11 cellular contexts compared by ENCODE assay signal in the genomic region with DNA sequence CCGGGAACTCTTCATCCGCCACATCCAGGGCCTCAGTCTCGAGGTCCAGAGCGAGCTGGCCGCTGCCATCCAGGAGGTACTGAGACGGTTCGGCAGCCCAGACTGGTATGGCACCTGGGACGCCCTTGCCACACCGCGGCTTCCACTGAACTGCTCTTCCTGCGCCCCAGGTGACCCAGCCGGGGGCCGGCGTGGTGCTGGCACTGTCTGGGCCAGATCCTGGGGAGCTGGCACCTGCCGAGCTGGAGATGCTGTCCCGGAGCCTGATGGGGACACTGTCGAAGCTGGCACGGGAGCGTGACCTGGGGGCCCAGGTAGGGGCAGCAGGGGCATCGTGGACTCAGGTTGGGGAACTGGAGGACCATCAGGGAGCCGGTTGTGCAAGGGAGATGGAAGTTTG. TPM values are rescaled to one million over a fixed set of nuclear protein-coding genes. Genes with fewer than 3 reads are reported as not detected.
DNase-seq lines count a peak whose midpoint lies in the region; ATAC-seq, FAIRE-seq and TF ChIP-seq lines count a peak whose summit lies in the region.
"Had no signal": no experiment of that assay in that cellular context is flagged by ENCODE, and none has a peak within 500 bp of the region (broad histone marks: within the 10 kb centered on the region; RNA-seq: fewer than 3 reads in every experiment).

No MANE protein-coding gene starts in this region.

- 90% methylated on average over 12 of the region's 21 CpGs for WGBS in K562 (ENCODE audit: insufficient coverage, low coverage, missing lambda C conversion rate)

- no peak for TF ChIP-seq EP300 in K562 (IDR thresholded peaks at IDR 0.05; ENCODE audit: low read length)

- H3K27ac ChIP-seq in CD8-positive, alpha-beta T cell (ENCODE audit: low read depth, low read length) = no peak overlapping the region
- no peak overlapping the region for H3K27ac ChIP-seq in K562 (ENCODE audit: extremely low read depth, low read depth, low read length)
- H3K27ac ChIP-seq in naive thymus-derived CD4-positive, alpha-beta T cell (ENCODE audit: low read depth, low read length) = peak overlapping the region; percentile 89

- no peaks in the 10 kb centered on the region for H3K79me2 ChIP-seq in K562 (ENCODE audit: control insufficient read depth, insufficient read depth, low read length)

- no peak for DNase-seq in CD8-positive, alpha-beta T cell
- DNase-seq in K562 (ENCODE audit: extremely low read depth in 1 of 4, low spot score in 3 of 4) = no peak
- no peak for DNase-seq in naive thymus-derived CD4-positive, alpha-beta T cell
- DNase-seq in stimulated activated CD4-positive, alpha-beta T cell treated with anti-CD3 and anti-CD28 coated beads, Interleukin-4, amount 100 ng/mL, for 4 hours = no peak
- DNase-seq in GM10266 (ENCODE audit: extremely low spot score) = no peak
- DNase-seq in DMS53 treated with DMSO at 0.1 percent for 48 hours (lab: John Stamatoyannopoulos, UW; ENCODE audit: unreplicated experiment) = no peak
- DNase-seq: NCI-H226, RPMI8226 had no signal

- TF ChIP-seq POLR2A in K562 (conservative IDR thresholded peaks at IDR 0.05) = no peak

- H3K36me3 ChIP-seq in CD8-positive, alpha-beta T cell (ENCODE audit: insufficient read depth, low read length) = peaks cover 7% of the 10 kb centered on the region
- H3K36me3 ChIP-seq in K562 (ENCODE audit: control insufficient read depth, insufficient read depth, low read length) = no peaks in the 10 kb centered on the region
- peaks cover 0 to 30% (median 12%) of the 10 kb centered on the region in 3 experiments for H3K36me3 ChIP-seq in naive thymus-derived CD4-positive, alpha-beta T cell (ENCODE audit: control insufficient read depth in 2 of 3, insufficient read depth in 3 of 3, low read length in 3 of 3)
- H3K36me3 ChIP-seq: vagina had no signal

- peak overlapping the region; percentile 75; the same call in 1 of the 2 replicates for H3K4me2 ChIP-seq in K562 (ENCODE audit: insufficient read depth, low read length)

- intact Hi-C loops in CD8-positive, alpha-beta T cell (cut with DNase I, micrococcal nuclease) = no loop called here
- intact Hi-C loops in K562 (cut with micrococcal nuclease) = no loop called here
- intact Hi-C loops in naive thymus-derived CD4-positive, alpha-beta T cell (cut with micrococcal nuclease) = loop anchor here in 1 of 2 donors (2.0 kb wide), 1 partner anchor 71 kb away; no protein-coding TSS in a partner anchor

- no peak for ATAC-seq in CD8-positive, alpha-beta T cell
- no peak for ATAC-seq in K562
- ATAC-seq in naive thymus-derived CD4-positive, alpha-beta T cell = no peak
- no peak for ATAC-seq in HG03457 (IDR thresholded peaks at IDR 0.05; ENCODE audit: unreplicated experiment)

- no peaks in the 10 kb centered on the region for H3K9me1 ChIP-seq in K562 (ENCODE audit: control insufficient read depth, insufficient read depth, low read length)

- peaks cover 43% of the 10 kb centered on the region for H3K36me3 Mint-ChIP-seq in CD8-positive, alpha-beta T cell
- H3K36me3 Mint-ChIP-seq in IgD-negative memory B cell = peaks cover 3% of the 10 kb centered on the region
- peaks cover 0 to 16% (median 13%) of the 10 kb centered on the region in 5 donors for H3K36me3 Mint-ChIP-seq in naive thymus-derived CD4-positive, alpha-beta T cell

- no peak overlapping the region for H2AFZ ChIP-seq in K562 (ENCODE audit: low read depth, low read length)

- POLR2A ChIA-PET in CD8-positive, alpha-beta T cell (lab: Charles Lee) = interaction anchor here (0.7 to 2.8 kb wide), 3 partner anchors 24 to 135 kb away, joined by 3 to 24 read pairs (median 19); partner anchors contain the start of genes PRDX5 and TRMT112
- POLR2A ChIA-PET in K562 (lab: Yijun Ruan, JAX) = interaction anchor here (0.6 to 2.6 kb wide), 12 partner anchors 9 to 213 kb away, joined by 3 to 20 read pairs (median 4); partner anchors contain the start of genes PRDX5 and TRMT112
- POLR2A ChIA-PET in naive thymus-derived CD4-positive, alpha-beta T cell (lab: Charles Lee) = interaction anchor here (1.0 to 3.6 kb wide), 3 partner anchors 23 to 135 kb away, joined by 3 to 38 read pairs (median 12); partner anchors contain the start of genes FERMT3, PRDX5 and TRMT112

- no peaks in the 10 kb centered on the region for H3K27me3 Mint-ChIP-seq in CD8-positive, alpha-beta T cell (ENCODE audit: low read depth)
- no peaks in the 10 kb centered on the region for H3K27me3 Mint-ChIP-seq in IgD-negative memory B cell
- peaks cover 0 to 2% (median 0%) of the 10 kb centered on the region in 5 donors for H3K27me3 Mint-ChIP-seq in naive thymus-derived CD4-positive, alpha-beta T cell

- H3K4me3 Mint-ChIP-seq in CD8-positive, alpha-beta T cell = peak overlapping the region; percentile 84
- H3K4me3 Mint-ChIP-seq in IgD-negative memory B cell = peak overlapping the region; percentile 22 to 96 (median 86)
- H3K4me3 Mint-ChIP-seq in naive thymus-derived CD4-positive, alpha-beta T cell = peak overlapping the region; percentile 81 to 91 (median 88)

- no peaks in the 10 kb centered on the region for H3K9me3 ChIP-seq in CD8-positive, alpha-beta T cell (ENCODE audit: low read length)
- H3K9me3 ChIP-seq in K562 (replicated peaks; ENCODE audit: control insufficient read depth, insufficient read depth, low read depth, low read length) = no peaks in the 10 kb centered on the region
- no peaks in the 10 kb centered on the region for H3K9me3 ChIP-seq in naive thymus-derived CD4-positive, alpha-beta T cell (ENCODE audit: control insufficient read depth in 2 of 3, low read length in 3 of 3)
- H3K9me3 ChIP-seq: vagina had no signal

- H3K27me3 ChIP-seq in CD8-positive, alpha-beta T cell (ENCODE audit: insufficient read depth, low read length) = no peaks in the 10 kb centered on the region
- no peaks in the 10 kb centered on the region for H3K27me3 ChIP-seq in K562 (ENCODE audit: control insufficient read depth in 2 of 2, insufficient read depth in 2 of 2, low read length in 2 of 2)
- H3K27me3 ChIP-seq in naive thymus-derived CD4-positive, alpha-beta T cell (ENCODE audit: control insufficient read depth in 2 of 2, insufficient read depth in 2 of 2, low read length in 2 of 2) = no peaks in the 10 kb centered on the region
- H3K27me3 ChIP-seq: vagina had no signal

- H3K4me3 ChIP-seq in CD8-positive, alpha-beta T cell (ENCODE audit: low read depth, low read length) = no peak overlapping the region
- H3K4me3 ChIP-seq in K562 = no peak overlapping the region
- peak overlapping the region; percentile 73 for H3K4me3 ChIP-seq in naive thymus-derived CD4-positive, alpha-beta T cell (ENCODE audit: low read length)

- no peak for TF ChIP-seq CTCF in CD8-positive, alpha-beta T cell (IDR thresholded peaks at IDR 0.05)
- no peak for TF ChIP-seq CTCF in K562 (IDR thresholded peaks at IDR 0.05 in 2 of 3, conservative IDR thresholded peaks at IDR 0.05 in 1 of 3; ENCODE audit: insufficient read depth in 2 of 3, low read depth in 1 of 3, low read length in 3 of 3)
- TF ChIP-seq CTCF in GM10266 (IDR thresholded peaks at IDR 0.05; ENCODE audit: control insufficient read depth, insufficient read depth, low read depth, missing control alignments) = no peak

- peak overlapping the region in 1 of 2 experiments; percentile 84; a peak in 2 of 4 replicates for H3K9ac ChIP-seq in K562 (ENCODE audit: insufficient read depth in 1 of 2, low read depth in 2 of 2, low read length in 2 of 2)

- no peak for TF ChIP-seq RAD21 in K562 (CRISPR knock-in tag; conservative IDR thresholded peaks at IDR 0.05 in 1 of 2, IDR thresholded peaks at IDR 0.05 in 1 of 2)

- H4K20me1 ChIP-seq in K562 (replicated peaks; ENCODE audit: control insufficient read depth, insufficient read depth, low read length) = no peaks in the 10 kb centered on the region; the same call in 1 of the 2 replicates

- no peaks in the 10 kb centered on the region for H3K9me3 Mint-ChIP-seq in CD8-positive, alpha-beta T cell
- no peaks in the 10 kb centered on the region for H3K9me3 Mint-ChIP-seq in IgD-negative memory B cell
- no peaks in the 10 kb centered on the region for H3K9me3 Mint-ChIP-seq in naive thymus-derived CD4-positive, alpha-beta T cell

- CTCF ChIA-PET in CD8-positive, alpha-beta T cell (lab: Charles Lee) = interaction anchor here (1.0 to 1.9 kb wide), 6 partner anchors 10 to 108 kb away, joined by 3 to 6 read pairs (median 4); partner anchors contain the start of gene PRDX5
- CTCF ChIA-PET in K562 (lab: Yijun Ruan, JAX; ENCODE audit: low intra/inter-chr PET ratio) = no interaction called here
- CTCF ChIA-PET in naive thymus-derived CD4-positive, alpha-beta T cell (lab: Charles Lee) = interaction anchor here (1.3 kb wide), 1 partner anchor 23 kb away, joined by 5 read pairs; the partner anchor contains the start of genes PRDX5 and TRMT112

- peaks cover 41% of the 10 kb centered on the region for H3K4me1 Mint-ChIP-seq in CD8-positive, alpha-beta T cell (ENCODE audit: low read depth)
- peaks cover 17 to 29% (median 23%) of the 10 kb centered on the region in 3 donors for H3K4me1 Mint-ChIP-seq in IgD-negative memory B cell
- peaks cover 23 to 49% (median 30%) of the 10 kb centered on the region in 7 donors for H3K4me1 Mint-ChIP-seq in naive thymus-derived CD4-positive, alpha-beta T cell

- peaks cover 34% of the 10 kb centered on the region for H3K4me1 ChIP-seq in CD8-positive, alpha-beta T cell (ENCODE audit: insufficient read depth, low read length)
- H3K4me1 ChIP-seq in K562 (replicated peaks in 1 of 2; ENCODE audit: control insufficient read depth in 2 of 2, insufficient read depth in 2 of 2, low read length in 2 of 2) = peaks cover 26 to 59% of the 10 kb centered on the region in 2 experiments; a peak in 4 of 5 replicates
- H3K4me1 ChIP-seq in naive thymus-derived CD4-positive, alpha-beta T cell (ENCODE audit: control insufficient read depth in 2 of 2, insufficient read depth in 2 of 2, low read length in 2 of 2) = peaks cover 29 to 30% of the 10 kb centered on the region in 2 donors

- no peak for FAIRE-seq in K562 (lab: Jason Lieb, UNC)

- H3K27ac Mint-ChIP-seq in CD8-positive, alpha-beta T cell = peak overlapping the region; percentile 94
- H3K27ac Mint-ChIP-seq in IgD-negative memory B cell = peak overlapping the region in 2 of 3 donors; percentile 86 to 96
- peak overlapping the region in 5 of 9 donors; percentile 17 to 94 (median 93) for H3K27ac Mint-ChIP-seq in naive thymus-derived CD4-positive, alpha-beta T cell

- no TSS peak for BruUV-seq in K562 (replicated peaks; lab: Mats Ljungman, UMichigan)

- in situ Hi-C loops in K562 (cut with MboI) = no loop called here

RNA-seq across cellular contexts. Expression of gene CCDC88B, which starts 1.4 kb away (rescaled TPM):
- total RNA-seq in CD8-positive, alpha-beta T cell = 100 to 1,000 TPM; 111 to 117 TPM
- polyA plus RNA-seq in IgD-negative memory B cell = 33.0 TPM
- 6.1 and 13.7 TPM in 2 replicates for total RNA-seq in K562 (2011; cell fraction: chromatin; rRNA removed; ENCODE audit: low replicate concordance)
- total RNA-seq in K562 (2011; cell fraction: nucleolus; rRNA removed) = 8.7 and 12.0 TPM in 2 replicates
- 7.3 and 11.5 TPM in 2 replicates for total RNA-seq in K562 (2011; cell fraction: nucleoplasm; rRNA removed)
- 15.2 and 16.1 TPM in 2 replicates for total RNA-seq in K562 (2014; rRNA removed)
- 2.7 and 4.7 TPM in 2 replicates for total RNA-seq in K562 (2014; rRNA removed; fragmentation: Illumina TruSeq; extraction: Trizol)
- total RNA-seq in K562 (2015; rRNA removed; fragmentation: Illumina TruSeq; extraction: Trizol) = 10.3 and 12.1 TPM in 2 replicates
- 11.9 and 13.0 TPM in 2 replicates for total RNA-seq in K562 (2021)
- polyA plus RNA-seq in K562 (2011; rRNA removed) = 5.2 and 10.7 TPM in 2 replicates
- 10.3 and 16.8 TPM in 2 replicates for polyA plus RNA-seq in K562 (2011; cell fraction: cytosol; rRNA removed)
- polyA plus RNA-seq in K562 (2011; cell fraction: nucleus; rRNA removed) = 13.5 and 14.6 TPM in 2 replicates
- polyA plus RNA-seq in K562 (2012) = 10.6 and 21.0 TPM in 2 replicates
- 7.9 and 13.4 TPM in 2 replicates for polyA plus RNA-seq in K562 (2014; fragmentation: Illumina TruSeq; extraction: Trizol)
- polyA plus RNA-seq in K562 (2014; fragmentation: Nextera tagmentation; extraction: Ambion mirVana) = 1 to 10 TPM in 1 of 2 experiments, under 1 TPM in 1; 0.13 to 1.7 TPM
- polyA plus RNA-seq in K562 (2014; rRNA removed) = 16.3 and 18.1 TPM in 2 replicates
- 1.2 and 1.5 TPM in 2 replicates for polyA minus RNA-seq in K562 (2011; rRNA and poly(A)+ RNA removed)
- polyA minus RNA-seq in K562 (2011; cell fraction: cytosol; rRNA and poly(A)+ RNA removed) = 2.2 and 7.0 TPM in 2 replicates
- polyA minus RNA-seq in K562 (2011; cell fraction: nucleus; rRNA and poly(A)+ RNA removed) = 2.2 and 5.9 TPM in 2 replicates
- total RNA-seq in naive thymus-derived CD4-positive, alpha-beta T cell = 100 to 1,000 TPM in 3 of 5 experiments, 10 to 100 TPM in 2; 73.4 to 182 (median 116) TPM
- 10 to 100 TPM; 12.8 to 35.1 TPM for polyA plus RNA-seq in naive thymus-derived CD4-positive, alpha-beta T cell

RNA-seq across cellular contexts. Expression of gene RPS6KA4, which starts 17.5 kb away (rescaled TPM):
- 10 to 100 TPM in 1 of 2 experiments, 1 to 10 TPM in 1; 8.6 to 10.1 TPM for total RNA-seq in CD8-positive, alpha-beta T cell
- polyA plus RNA-seq in IgD-negative memory B cell = 12.2 TPM
- total RNA-seq in K562 (2011; cell fraction: chromatin; rRNA removed; ENCODE audit: low replicate concordance) = 33.5 and 109 TPM in 2 replicates
- 69.5 and 71.5 TPM in 2 replicates for total RNA-seq in K562 (2011; cell fraction: nucleolus; rRNA removed)
- total RNA-seq in K562 (2011; cell fraction: nucleoplasm; rRNA removed) = 35.5 and 40.0 TPM in 2 replicates
- total RNA-seq in K562 (2014; rRNA removed) = 19.1 and 23.0 TPM in 2 replicates
- total RNA-seq in K562 (2014; rRNA removed; fragmentation: Illumina TruSeq; extraction: Trizol) = 4.5 and 7.2 TPM in 2 replicates
- total RNA-seq in K562 (2015; rRNA removed; fragmentation: Illumina TruSeq; extraction: Trizol) = 13.3 and 15.6 TPM in 2 replicates
- total RNA-seq in K562 (2021) = 20.4 and 23.8 TPM in 2 replicates
- polyA plus RNA-seq in K562 (2011; rRNA removed) = 9.8 and 12.0 TPM in 2 replicates
- 8.3 and 20.1 TPM in 2 replicates for polyA plus RNA-seq in K562 (2011; cell fraction: cytosol; rRNA removed)
- polyA plus RNA-seq in K562 (2011; cell fraction: nucleus; rRNA removed) = 42.6 and 76.4 TPM in 2 replicates
- 16.0 and 24.3 TPM in 2 replicates for polyA plus RNA-seq in K562 (2012)
- polyA plus RNA-seq in K562 (2014; fragmentation: Illumina TruSeq; extraction: Trizol) = 6.7 and 10.2 TPM in 2 replicates
- polyA plus RNA-seq in K562 (2014; fragmentation: Nextera tagmentation; extraction: Ambion mirVana) = under 1 TPM; 0.15 to 0.27 TPM
- polyA plus RNA-seq in K562 (2014; rRNA removed) = 16.0 and 17.3 TPM in 2 replicates
- 4.6 and 9.7 TPM in 2 replicates for polyA minus RNA-seq in K562 (2011; rRNA and poly(A)+ RNA removed)
- polyA minus RNA-seq in K562 (2011; cell fraction: cytosol; rRNA and poly(A)+ RNA removed) = 13.5 and 19.8 TPM in 2 replicates
- 24.9 and 30.8 TPM in 2 replicates for polyA minus RNA-seq in K562 (2011; cell fraction: nucleus; rRNA and poly(A)+ RNA removed)
- total RNA-seq in naive thymus-derived CD4-positive, alpha-beta T cell = 10 to 100 TPM; 14.2 to 35.7 (median 27.9) TPM
- 1 to 10 TPM; 4.6 to 7.7 TPM for polyA plus RNA-seq in naive thymus-derived CD4-positive, alpha-beta T cell

RNA-seq across cellular contexts. Expression of gene PRDX5, which starts 23.5 kb away (rescaled TPM):
- total RNA-seq in CD8-positive, alpha-beta T cell = 10 to 100 TPM; 39.9 to 41.0 TPM
- polyA plus RNA-seq in IgD-negative memory B cell (185 TPM), K562 (2011; rRNA removed) (224 and 254 TPM in 2 replicates), K562 (2014; fragmentation: Illumina TruSeq; extraction: Trizol) (209 and 212 TPM in 2 replicates), K562 (2014; fragmentation: Nextera tagmentation; extraction: Ambion mirVana) (10 to 100 TPM; 40.8 to 64.2 TPM), K562 (2014; rRNA removed) (327 and 356 TPM in 2 replicates)
- 9.0 and 17.1 TPM in 2 replicates for total RNA-seq in K562 (2011; cell fraction: chromatin; rRNA removed; ENCODE audit: low replicate concordance)
- total RNA-seq in K562 (2011; cell fraction: nucleolus; rRNA removed) = 29.9 and 32.4 TPM in 2 replicates
- total RNA-seq in K562 (2011; cell fraction: nucleoplasm; rRNA removed) = 24.6 and 37.6 TPM in 2 replicates
- total RNA-seq in K562 (2014; rRNA removed) (252 and 268 TPM in 2 replicates), K562 (2014; rRNA removed; fragmentation: Illumina TruSeq; extraction: Trizol) (73.0 and 93.8 TPM in 2 replicates), K562 (2015; rRNA removed; fragmentation: Illumina TruSeq; extraction: Trizol) (200 and 204 TPM in 2 replicates), K562 (2021) (124 and 154 TPM in 2 replicates)
- polyA plus RNA-seq in K562 (2011; cell fraction: cytosol; rRNA removed) = 384 and 485 TPM in 2 replicates
- 86.4 and 132 TPM in 2 replicates for polyA plus RNA-seq in K562 (2011; cell fraction: nucleus; rRNA removed)
- polyA plus RNA-seq in K562 (2012) = 288 and 343 TPM in 2 replicates
- 63.6 and 63.9 TPM in 2 replicates for polyA minus RNA-seq in K562 (2011; rRNA and poly(A)+ RNA removed)
- 41.2 and 61.9 TPM in 2 replicates for polyA minus RNA-seq in K562 (2011; cell fraction: cytosol; rRNA and poly(A)+ RNA removed)
- polyA minus RNA-seq in K562 (2011; cell fraction: nucleus; rRNA and poly(A)+ RNA removed) = 10.1 and 14.3 TPM in 2 replicates
- total RNA-seq in naive thymus-derived CD4-positive, alpha-beta T cell = 10 to 100 TPM; 41.4 to 99.2 (median 55.2) TPM
- 100 to 1,000 TPM; 184 to 195 TPM for polyA plus RNA-seq in naive thymus-derived CD4-positive, alpha-beta T cell

RNA-seq across cellular contexts. Expression of gene TRMT112, which starts 24.1 kb away (rescaled TPM):
- total RNA-seq in CD8-positive, alpha-beta T cell = 10 to 100 TPM; 98.1 to 98.2 TPM
- polyA plus RNA-seq in IgD-negative memory B cell (560 TPM), K562 (2011; rRNA removed) (242 and 243 TPM in 2 replicates), K562 (2014; fragmentation: Illumina TruSeq; extraction: Trizol) (266 and 297 TPM in 2 replicates), K562 (2014; fragmentation: Nextera tagmentation; extraction: Ambion mirVana) (100 to 1,000 TPM; 358 to 423 TPM), K562 (2014; rRNA removed) (377 and 449 TPM in 2 replicates)
- total RNA-seq in K562 (2011; cell fraction: chromatin; rRNA removed; ENCODE audit: low replicate concordance) = 18.1 and 37.2 TPM in 2 replicates
- 57.9 and 58.8 TPM in 2 replicates for total RNA-seq in K562 (2011; cell fraction: nucleolus; rRNA removed)
- total RNA-seq in K562 (2011; cell fraction: nucleoplasm; rRNA removed) = 45.5 and 47.9 TPM in 2 replicates
- total RNA-seq in K562 (2014; rRNA removed) (391 and 444 TPM in 2 replicates), K562 (2014; rRNA removed; fragmentation: Illumina TruSeq; extraction: Trizol) (126 and 162 TPM in 2 replicates), K562 (2015; rRNA removed; fragmentation: Illumina TruSeq; extraction: Trizol) (283 and 300 TPM in 2 replicates), K562 (2021) (274 and 296 TPM in 2 replicates)
- polyA plus RNA-seq in K562 (2011; cell fraction: cytosol; rRNA removed) = 309 and 352 TPM in 2 replicates
- 114 and 135 TPM in 2 replicates for polyA plus RNA-seq in K562 (2011; cell fraction: nucleus; rRNA removed)
- 219 and 519 TPM in 2 replicates for polyA plus RNA-seq in K562 (2012)
- 48.4 and 49.7 TPM in 2 replicates for polyA minus RNA-seq in K562 (2011; rRNA and poly(A)+ RNA removed)
- 63.0 and 85.5 TPM in 2 replicates for polyA minus RNA-seq in K562 (2011; cell fraction: cytosol; rRNA and poly(A)+ RNA removed)
- polyA minus RNA-seq in K562 (2011; cell fraction: nucleus; rRNA and poly(A)+ RNA removed) = 25.0 and 38.7 TPM in 2 replicates
- total RNA-seq in naive thymus-derived CD4-positive, alpha-beta T cell = 100 to 1,000 TPM in 4 of 5 experiments, 10 to 100 TPM in 1; 90.9 to 208 (median 152) TPM
- polyA plus RNA-seq in naive thymus-derived CD4-positive, alpha-beta T cell = 100 to 1,000 TPM; 527 to 613 TPM

RNA-seq across cellular contexts. Expression of gene ESRRA, which starts 36.1 kb away (rescaled TPM):
- 10 to 100 TPM; 13.4 to 14.6 TPM for total RNA-seq in CD8-positive, alpha-beta T cell
- polyA plus RNA-seq in IgD-negative memory B cell (11.2 TPM), K562 (2011; rRNA removed) (23.7 and 35.6 TPM in 2 replicates), K562 (2014; fragmentation: Illumina TruSeq; extraction: Trizol) (15.3 and 27.6 TPM in 2 replicates), K562 (2014; fragmentation: Nextera tagmentation; extraction: Ambion mirVana) (1 to 10 TPM in 1 of 2 experiments, under 1 TPM in 1; 0.27 to 1.0 TPM), K562 (2014; rRNA removed) (69.0 and 75.5 TPM in 2 replicates)
- 59.5 and 126 TPM in 2 replicates for total RNA-seq in K562 (2011; cell fraction: chromatin; rRNA removed; ENCODE audit: low replicate concordance)
- 77.2 and 79.9 TPM in 2 replicates for total RNA-seq in K562 (2011; cell fraction: nucleolus; rRNA removed)
- total RNA-seq in K562 (2011; cell fraction: nucleoplasm; rRNA removed) = 58.7 and 66.9 TPM in 2 replicates
- total RNA-seq in K562 (2014; rRNA removed) (89.2 and 89.7 TPM in 2 replicates), K562 (2014; rRNA removed; fragmentation: Illumina TruSeq; extraction: Trizol) (13.8 and 17.3 TPM in 2 replicates), K562 (2015; rRNA removed; fragmentation: Illumina TruSeq; extraction: Trizol) (30.3 and 31.4 TPM in 2 replicates), K562 (2021) (76.5 and 84.1 TPM in 2 replicates)
- polyA plus RNA-seq in K562 (2011; cell fraction: cytosol; rRNA removed) = 35.4 and 60.9 TPM in 2 replicates
- polyA plus RNA-seq in K562 (2011; cell fraction: nucleus; rRNA removed) = 37.9 and 54.0 TPM in 2 replicates
- polyA plus RNA-seq in K562 (2012) = 31.8 and 58.2 TPM in 2 replicates
- polyA minus RNA-seq in K562 (2011; rRNA and poly(A)+ RNA removed) = 12.5 and 13.5 TPM in 2 replicates
- 20.4 and 30.5 TPM in 2 replicates for polyA minus RNA-seq in K562 (2011; cell fraction: cytosol; rRNA and poly(A)+ RNA removed)
- 20.6 and 21.5 TPM in 2 replicates for polyA minus RNA-seq in K562 (2011; cell fraction: nucleus; rRNA and poly(A)+ RNA removed)
- 10 to 100 TPM; 23.7 to 42.0 (median 27.9) TPM for total RNA-seq in naive thymus-derived CD4-positive, alpha-beta T cell
- 10 to 100 TPM in 1 of 2 donors, 1 to 10 TPM in 1; 5.3 to 12.9 TPM for polyA plus RNA-seq in naive thymus-derived CD4-positive, alpha-beta T cell

Comparison
In these comparisons a context has a peak if more than half of its experiments do, and no peak if none do; other contexts are left out.
1. RNA of gene CCDC88B, which starts 1.4 kb away (total RNA-seq): 111 to 117 TPM in CD8-positive, alpha-beta T cell and 73.4 to 182 TPM in naive thymus-derived CD4-positive, alpha-beta T cell; 2.7 to 16.1 TPM in K562; every median in the first group is over 4 times any median in the second.
2. Peak in every context shown above with its lines, with median percentiles within 50 percentile points of each other: H3K27ac Mint-ChIP-seq and H3K4me3 Mint-ChIP-seq.